ENCODE assay signal across 1 cellular context in the genomic region with DNA sequence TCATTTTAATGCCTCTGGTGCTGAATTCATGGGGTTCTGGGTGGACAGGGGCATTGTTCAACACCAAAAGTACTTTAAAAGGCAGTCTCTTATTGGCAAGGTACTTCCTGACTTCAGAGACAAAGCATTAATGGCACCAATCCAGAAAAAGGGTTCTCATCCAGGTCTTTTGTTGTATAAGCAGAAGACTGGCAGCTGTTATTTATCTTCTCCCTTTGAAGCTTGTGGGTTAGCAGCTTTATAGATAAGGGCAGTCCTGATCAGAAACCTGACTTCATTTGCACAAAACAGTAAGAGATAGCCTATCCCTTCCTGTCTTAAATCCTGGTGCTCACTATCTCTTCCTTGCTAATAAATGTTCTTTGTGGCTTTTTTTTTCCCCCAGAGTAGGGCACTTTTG.
TF ChIP-seq lines count a peak whose summit lies in the region.

No MANE protein-coding gene starts in this region.

TF ChIP-seq in HepG2, 621 proteins besides CTCF, POLR2A, EP300 and RAD21 (continued from another document and continues in another):
- TF ChIP-seq, protein P1, sequence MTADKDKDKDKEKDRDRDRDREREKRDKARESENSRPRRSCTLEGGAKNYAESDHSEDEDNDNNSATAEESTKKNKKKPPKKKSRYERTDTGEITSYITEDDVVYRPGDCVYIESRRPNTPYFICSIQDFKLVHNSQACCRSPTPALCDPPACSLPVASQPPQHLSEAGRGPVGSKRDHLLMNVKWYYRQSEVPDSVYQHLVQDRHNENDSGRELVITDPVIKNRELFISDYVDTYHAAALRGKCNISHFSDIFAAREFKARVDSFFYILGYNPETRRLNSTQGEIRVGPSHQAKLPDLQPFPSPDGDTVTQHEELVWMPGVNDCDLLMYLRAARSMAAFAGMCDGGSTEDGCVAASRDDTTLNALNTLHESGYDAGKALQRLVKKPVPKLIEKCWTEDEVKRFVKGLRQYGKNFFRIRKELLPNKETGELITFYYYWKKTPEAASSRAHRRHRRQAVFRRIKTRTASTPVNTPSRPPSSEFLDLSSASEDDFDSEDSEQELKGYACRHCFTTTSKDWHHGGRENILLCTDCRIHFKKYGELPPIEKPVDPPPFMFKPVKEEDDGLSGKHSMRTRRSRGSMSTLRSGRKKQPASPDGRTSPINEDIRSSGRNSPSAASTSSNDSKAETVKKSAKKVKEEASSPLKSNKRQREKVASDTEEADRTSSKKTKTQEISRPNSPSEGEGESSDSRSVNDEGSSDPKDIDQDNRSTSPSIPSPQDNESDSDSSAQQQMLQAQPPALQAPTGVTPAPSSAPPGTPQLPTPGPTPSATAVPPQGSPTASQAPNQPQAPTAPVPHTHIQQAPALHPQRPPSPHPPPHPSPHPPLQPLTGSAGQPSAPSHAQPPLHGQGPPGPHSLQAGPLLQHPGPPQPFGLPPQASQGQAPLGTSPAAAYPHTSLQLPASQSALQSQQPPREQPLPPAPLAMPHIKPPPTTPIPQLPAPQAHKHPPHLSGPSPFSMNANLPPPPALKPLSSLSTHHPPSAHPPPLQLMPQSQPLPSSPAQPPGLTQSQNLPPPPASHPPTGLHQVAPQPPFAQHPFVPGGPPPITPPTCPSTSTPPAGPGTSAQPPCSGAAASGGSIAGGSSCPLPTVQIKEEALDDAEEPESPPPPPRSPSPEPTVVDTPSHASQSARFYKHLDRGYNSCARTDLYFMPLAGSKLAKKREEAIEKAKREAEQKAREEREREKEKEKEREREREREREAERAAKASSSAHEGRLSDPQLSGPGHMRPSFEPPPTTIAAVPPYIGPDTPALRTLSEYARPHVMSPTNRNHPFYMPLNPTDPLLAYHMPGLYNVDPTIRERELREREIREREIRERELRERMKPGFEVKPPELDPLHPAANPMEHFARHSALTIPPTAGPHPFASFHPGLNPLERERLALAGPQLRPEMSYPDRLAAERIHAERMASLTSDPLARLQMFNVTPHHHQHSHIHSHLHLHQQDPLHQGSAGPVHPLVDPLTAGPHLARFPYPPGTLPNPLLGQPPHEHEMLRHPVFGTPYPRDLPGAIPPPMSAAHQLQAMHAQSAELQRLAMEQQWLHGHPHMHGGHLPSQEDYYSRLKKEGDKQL (CRISPR knock-in tag; IDR thresholded peaks at IDR 0.05; ENCODE audit: low read depth) = 0 out of 2 replicates have a peak, but pooled peaks have one; percentile 33
- TF ChIP-seq KLF9 (CRISPR knock-in tag; IDR thresholded peaks at IDR 0.05; ENCODE audit: low read depth) (no peak), ARNTL (CRISPR knock-in tag; IDR thresholded peaks at IDR 0.05) (no peak), ZSCAN22 (CRISPR knock-in tag; IDR thresholded peaks at IDR 0.05) (no peak), ZNF143 (CRISPR knock-in tag; IDR thresholded peaks at IDR 0.05) (no peak), MED1 (CRISPR knock-in tag; IDR thresholded peaks at IDR 0.05) (peak; percentile 55; the same call in 1 of the 2 replicates), TCF7L2 (IDR thresholded peaks at IDR 0.05; ENCODE audit: low read depth, low read length) (no peak), HOXA9 (CRISPR knock-in tag; IDR thresholded peaks at IDR 0.05; ENCODE audit: borderline replicate concordance) (no peak), POGZ (CRISPR knock-in tag; IDR thresholded peaks at IDR 0.05) (peak; percentile 48; the same call in 1 of the 2 replicates), ZNF615 (CRISPR knock-in tag; IDR thresholded peaks at IDR 0.05; ENCODE audit: borderline replicate concordance) (no peak), CEBPB (IDR thresholded peaks at IDR 0.05; ENCODE audit: borderline replicate concordance, low read depth, low read length) (no peak), ZNF235 (CRISPR knock-in tag; IDR thresholded peaks at IDR 0.05; ENCODE audit: borderline replicate concordance) (no peak), MEF2D (CRISPR knock-in tag; IDR thresholded peaks at IDR 0.05) (no peak), RNF2 (conservative IDR thresholded peaks at IDR 0.05; ENCODE audit: low read depth) (no peak), FOXK1 (CRISPR knock-in tag; IDR thresholded peaks at IDR 0.05; ENCODE audit: borderline replicate concordance, low read depth) (0 out of 2 replicates have a peak, but pooled peaks have one; percentile 19), ZNF44 (CRISPR knock-in tag; IDR thresholded peaks at IDR 0.05) (no peak)
- TF ChIP-seq, protein P2, sequence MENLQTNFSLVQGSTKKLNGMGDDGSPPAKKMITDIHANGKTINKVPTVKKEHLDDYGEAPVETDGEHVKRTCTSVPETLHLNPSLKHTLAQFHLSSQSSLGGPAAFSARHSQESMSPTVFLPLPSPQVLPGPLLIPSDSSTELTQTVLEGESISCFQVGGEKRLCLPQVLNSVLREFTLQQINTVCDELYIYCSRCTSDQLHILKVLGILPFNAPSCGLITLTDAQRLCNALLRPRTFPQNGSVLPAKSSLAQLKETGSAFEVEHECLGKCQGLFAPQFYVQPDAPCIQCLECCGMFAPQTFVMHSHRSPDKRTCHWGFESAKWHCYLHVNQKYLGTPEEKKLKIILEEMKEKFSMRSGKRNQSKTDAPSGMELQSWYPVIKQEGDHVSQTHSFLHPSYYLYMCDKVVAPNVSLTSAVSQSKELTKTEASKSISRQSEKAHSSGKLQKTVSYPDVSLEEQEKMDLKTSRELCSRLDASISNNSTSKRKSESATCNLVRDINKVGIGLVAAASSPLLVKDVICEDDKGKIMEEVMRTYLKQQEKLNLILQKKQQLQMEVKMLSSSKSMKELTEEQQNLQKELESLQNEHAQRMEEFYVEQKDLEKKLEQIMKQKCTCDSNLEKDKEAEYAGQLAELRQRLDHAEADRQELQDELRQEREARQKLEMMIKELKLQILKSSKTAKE (CRISPR knock-in tag; IDR thresholded peaks at IDR 0.05; ENCODE audit: borderline replicate concordance) = no peak
- TF ChIP-seq, protein P3, sequence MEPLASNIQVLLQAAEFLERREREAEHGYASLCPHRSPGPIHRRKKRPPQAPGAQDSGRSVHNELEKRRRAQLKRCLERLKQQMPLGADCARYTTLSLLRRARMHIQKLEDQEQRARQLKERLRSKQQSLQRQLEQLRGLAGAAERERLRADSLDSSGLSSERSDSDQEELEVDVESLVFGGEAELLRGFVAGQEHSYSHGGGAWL (CRISPR knock-in tag; IDR thresholded peaks at IDR 0.05) = no peak
- TF ChIP-seq, protein P4, sequence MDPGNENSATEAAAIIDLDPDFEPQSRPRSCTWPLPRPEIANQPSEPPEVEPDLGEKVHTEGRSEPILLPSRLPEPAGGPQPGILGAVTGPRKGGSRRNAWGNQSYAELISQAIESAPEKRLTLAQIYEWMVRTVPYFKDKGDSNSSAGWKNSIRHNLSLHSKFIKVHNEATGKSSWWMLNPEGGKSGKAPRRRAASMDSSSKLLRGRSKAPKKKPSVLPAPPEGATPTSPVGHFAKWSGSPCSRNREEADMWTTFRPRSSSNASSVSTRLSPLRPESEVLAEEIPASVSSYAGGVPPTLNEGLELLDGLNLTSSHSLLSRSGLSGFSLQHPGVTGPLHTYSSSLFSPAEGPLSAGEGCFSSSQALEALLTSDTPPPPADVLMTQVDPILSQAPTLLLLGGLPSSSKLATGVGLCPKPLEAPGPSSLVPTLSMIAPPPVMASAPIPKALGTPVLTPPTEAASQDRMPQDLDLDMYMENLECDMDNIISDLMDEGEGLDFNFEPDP (CRISPR knock-in tag; conservative IDR thresholded peaks at IDR 0.05) = no peak
- TF ChIP-seq, protein P5, sequence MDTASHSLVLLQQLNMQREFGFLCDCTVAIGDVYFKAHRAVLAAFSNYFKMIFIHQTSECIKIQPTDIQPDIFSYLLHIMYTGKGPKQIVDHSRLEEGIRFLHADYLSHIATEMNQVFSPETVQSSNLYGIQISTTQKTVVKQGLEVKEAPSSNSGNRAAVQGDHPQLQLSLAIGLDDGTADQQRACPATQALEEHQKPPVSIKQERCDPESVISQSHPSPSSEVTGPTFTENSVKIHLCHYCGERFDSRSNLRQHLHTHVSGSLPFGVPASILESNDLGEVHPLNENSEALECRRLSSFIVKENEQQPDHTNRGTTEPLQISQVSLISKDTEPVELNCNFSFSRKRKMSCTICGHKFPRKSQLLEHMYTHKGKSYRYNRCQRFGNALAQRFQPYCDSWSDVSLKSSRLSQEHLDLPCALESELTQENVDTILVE (CRISPR knock-in tag; IDR thresholded peaks at IDR 0.05) = no peak
- TF ChIP-seq, protein P6, sequence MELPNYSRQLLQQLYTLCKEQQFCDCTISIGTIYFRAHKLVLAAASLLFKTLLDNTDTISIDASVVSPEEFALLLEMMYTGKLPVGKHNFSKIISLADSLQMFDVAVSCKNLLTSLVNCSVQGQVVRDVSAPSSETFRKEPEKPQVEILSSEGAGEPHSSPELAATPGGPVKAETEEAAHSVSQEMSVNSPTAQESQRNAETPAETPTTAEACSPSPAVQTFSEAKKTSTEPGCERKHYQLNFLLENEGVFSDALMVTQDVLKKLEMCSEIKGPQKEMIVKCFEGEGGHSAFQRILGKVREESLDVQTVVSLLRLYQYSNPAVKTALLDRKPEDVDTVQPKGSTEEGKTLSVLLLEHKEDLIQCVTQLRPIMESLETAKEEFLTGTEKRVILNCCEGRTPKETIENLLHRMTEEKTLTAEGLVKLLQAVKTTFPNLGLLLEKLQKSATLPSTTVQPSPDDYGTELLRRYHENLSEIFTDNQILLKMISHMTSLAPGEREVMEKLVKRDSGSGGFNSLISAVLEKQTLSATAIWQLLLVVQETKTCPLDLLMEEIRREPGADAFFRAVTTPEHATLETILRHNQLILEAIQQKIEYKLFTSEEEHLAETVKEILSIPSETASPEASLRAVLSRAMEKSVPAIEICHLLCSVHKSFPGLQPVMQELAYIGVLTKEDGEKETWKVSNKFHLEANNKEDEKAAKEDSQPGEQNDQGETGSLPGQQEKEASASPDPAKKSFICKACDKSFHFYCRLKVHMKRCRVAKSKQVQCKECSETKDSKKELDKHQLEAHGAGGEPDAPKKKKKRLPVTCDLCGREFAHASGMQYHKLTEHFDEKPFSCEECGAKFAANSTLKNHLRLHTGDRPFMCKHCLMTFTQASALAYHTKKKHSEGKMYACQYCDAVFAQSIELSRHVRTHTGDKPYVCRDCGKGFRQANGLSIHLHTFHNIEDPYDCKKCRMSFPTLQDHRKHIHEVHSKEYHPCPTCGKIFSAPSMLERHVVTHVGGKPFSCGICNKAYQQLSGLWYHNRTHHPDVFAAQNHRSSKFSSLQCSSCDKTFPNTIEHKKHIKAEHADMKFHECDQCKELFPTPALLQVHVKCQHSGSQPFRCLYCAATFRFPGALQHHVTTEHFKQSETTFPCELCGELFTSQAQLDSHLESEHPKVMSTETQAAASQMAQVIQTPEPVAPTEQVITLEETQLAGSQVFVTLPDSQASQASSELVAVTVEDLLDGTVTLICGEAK (IDR thresholded peaks at IDR 0.05) = no peak
- TF ChIP-seq, protein P6 (CRISPR knock-in tag; IDR thresholded peaks at IDR 0.05) = no peak
- TF ChIP-seq, protein P7, sequence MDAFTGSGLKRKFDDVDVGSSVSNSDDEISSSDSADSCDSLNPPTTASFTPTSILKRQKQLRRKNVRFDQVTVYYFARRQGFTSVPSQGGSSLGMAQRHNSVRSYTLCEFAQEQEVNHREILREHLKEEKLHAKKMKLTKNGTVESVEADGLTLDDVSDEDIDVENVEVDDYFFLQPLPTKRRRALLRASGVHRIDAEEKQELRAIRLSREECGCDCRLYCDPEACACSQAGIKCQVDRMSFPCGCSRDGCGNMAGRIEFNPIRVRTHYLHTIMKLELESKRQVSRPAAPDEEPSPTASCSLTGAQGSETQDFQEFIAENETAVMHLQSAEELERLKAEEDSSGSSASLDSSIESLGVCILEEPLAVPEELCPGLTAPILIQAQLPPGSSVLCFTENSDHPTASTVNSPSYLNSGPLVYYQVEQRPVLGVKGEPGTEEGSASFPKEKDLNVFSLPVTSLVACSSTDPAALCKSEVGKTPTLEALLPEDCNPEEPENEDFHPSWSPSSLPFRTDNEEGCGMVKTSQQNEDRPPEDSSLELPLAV (CRISPR knock-in tag; conservative IDR thresholded peaks at IDR 0.05; ENCODE audit: low read depth) = no peak
- TF ChIP-seq, protein P8, sequence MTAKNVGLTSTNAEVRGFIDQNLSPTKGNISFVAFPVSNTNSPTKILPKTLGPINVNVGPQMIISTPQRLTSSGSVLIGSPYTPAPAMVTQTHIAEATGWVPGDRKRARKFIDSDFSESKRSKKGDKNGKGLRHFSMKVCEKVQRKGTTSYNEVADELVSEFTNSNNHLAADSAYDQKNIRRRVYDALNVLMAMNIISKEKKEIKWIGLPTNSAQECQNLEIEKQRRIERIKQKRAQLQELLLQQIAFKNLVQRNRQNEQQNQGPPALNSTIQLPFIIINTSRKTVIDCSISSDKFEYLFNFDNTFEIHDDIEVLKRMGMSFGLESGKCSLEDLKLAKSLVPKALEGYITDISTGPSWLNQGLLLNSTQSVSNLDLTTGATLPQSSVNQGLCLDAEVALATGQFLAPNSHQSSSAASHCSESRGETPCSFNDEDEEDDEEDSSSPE (CRISPR knock-in tag; IDR thresholded peaks at IDR 0.05) = no peak
- TF ChIP-seq, protein P9, sequence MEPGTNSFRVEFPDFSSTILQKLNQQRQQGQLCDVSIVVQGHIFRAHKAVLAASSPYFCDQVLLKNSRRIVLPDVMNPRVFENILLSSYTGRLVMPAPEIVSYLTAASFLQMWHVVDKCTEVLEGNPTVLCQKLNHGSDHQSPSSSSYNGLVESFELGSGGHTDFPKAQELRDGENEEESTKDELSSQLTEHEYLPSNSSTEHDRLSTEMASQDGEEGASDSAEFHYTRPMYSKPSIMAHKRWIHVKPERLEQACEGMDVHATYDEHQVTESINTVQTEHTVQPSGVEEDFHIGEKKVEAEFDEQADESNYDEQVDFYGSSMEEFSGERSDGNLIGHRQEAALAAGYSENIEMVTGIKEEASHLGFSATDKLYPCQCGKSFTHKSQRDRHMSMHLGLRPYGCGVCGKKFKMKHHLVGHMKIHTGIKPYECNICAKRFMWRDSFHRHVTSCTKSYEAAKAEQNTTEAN (CRISPR knock-in tag; conservative IDR thresholded peaks at IDR 0.05) = no peak
